8 cellular contexts compared by ENCODE assay signal in genomic region chr10:92242910-92243671, GRCh38. TPM values are rescaled to one million over a fixed set of nuclear protein-coding genes. Genes with fewer than 3 reads are reported as not detected.
DNase-seq lines count a peak whose midpoint lies in the region; ATAC-seq and TF ChIP-seq lines count a peak whose summit lies in the region.

No MANE protein-coding gene starts in this region.

- H3K4me3 Mint-ChIP-seq in activated naive CD4-positive, alpha-beta T cell treated with anti-CD3 and anti-CD28 coated beads, Interleukin-2, amount 50 U/mL, for 24 hours = peak overlapping the region; percentile 86
- peak overlapping the region; percentile 72 to 88 (median 82) for H3K4me3 Mint-ChIP-seq in naive thymus-derived CD8-positive, alpha-beta T cell

- no peaks in the 10 kb centered on the region for H3K27me3 Mint-ChIP-seq in activated naive CD4-positive, alpha-beta T cell treated with anti-CD3 and anti-CD28 coated beads, Interleukin-2, amount 50 U/mL, for 24 hours
- H3K27me3 Mint-ChIP-seq in naive thymus-derived CD8-positive, alpha-beta T cell = no peaks in the 10 kb centered on the region

- H4K20me1 ChIP-seq in Karpas-422 (ENCODE audit: insufficient read depth, low read depth, low read length) = no peaks in the 10 kb centered on the region

- H3K4me3 ChIP-seq in Karpas-422 (ENCODE audit: low read length) (peak overlapping the region; percentile 93), fibroblast of villous mesenchyme (ENCODE audit: low read depth, low read length) (peak overlapping the region; percentile 26), tibial artery (peak overlapping the region; percentile 24 to 27)

- peaks cover 41% of the 10 kb centered on the region for H3K4me1 Mint-ChIP-seq in activated naive CD4-positive, alpha-beta T cell treated with anti-CD3 and anti-CD28 coated beads, Interleukin-2, amount 50 U/mL, for 24 hours
- peaks cover 18 to 39% (median 27%) of the 10 kb centered on the region in 4 donors for H3K4me1 Mint-ChIP-seq in naive thymus-derived CD8-positive, alpha-beta T cell

- TF ChIP-seq CTCF in fibroblast of villous mesenchyme (IDR thresholded peaks at IDR 0.05; ENCODE audit: insufficient read depth, low read depth, low read length) (no peak), tibial artery (IDR thresholded peaks at IDR 0.05) (no peak)

- no peaks in the 10 kb centered on the region for H3K36me3 Mint-ChIP-seq in activated naive CD4-positive, alpha-beta T cell treated with anti-CD3 and anti-CD28 coated beads, Interleukin-2, amount 50 U/mL, for 24 hours
- H3K36me3 Mint-ChIP-seq in naive thymus-derived CD8-positive, alpha-beta T cell = peaks cover 0 to under 1% (median 0%) of the 10 kb centered on the region in 3 donors

- H3K9me2 ChIP-seq in Karpas-422 (replicated peaks; ENCODE audit: insufficient read depth, low read length) = no peaks in the 10 kb centered on the region

- peaks cover 15% of the 10 kb centered on the region for H3K79me2 ChIP-seq in Karpas-422 (ENCODE audit: low read length)

- peak overlapping the region; percentile 81; the same call in 1 of the 2 replicates for H2AFZ ChIP-seq in Karpas-422 (ENCODE audit: low read length)

- peak; percentile 66 to 69 for ATAC-seq in naive thymus-derived CD8-positive, alpha-beta T cell
- ATAC-seq in HG03469 (IDR thresholded peaks at IDR 0.05; ENCODE audit: unreplicated experiment) = no peak

- DNase-seq in Daoy (ENCODE audit: low read depth) = peak; percentile 47
- peak; percentile 79 for DNase-seq in Karpas-422
- peak; percentile 47 for DNase-seq in RPMI7951 (ENCODE audit: low read depth)
- peak; percentile 26 for DNase-seq in fibroblast of villous mesenchyme (ENCODE audit: low read depth)
- peak in 8 of 10 donors; percentile 17 to 67 (median 41) for DNase-seq in naive thymus-derived CD8-positive, alpha-beta T cell
- peak; percentile 54 to 68 for DNase-seq in tibial artery

- H3K36me3 ChIP-seq in Karpas-422 (ENCODE audit: insufficient read depth, low read length) = no peaks in the 10 kb centered on the region
- no peaks in the 10 kb centered on the region for H3K36me3 ChIP-seq in tibial artery

- H3K27me3 ChIP-seq in Karpas-422 (ENCODE audit: low read length) (no peaks in the 10 kb centered on the region), tibial artery (no peaks in the 10 kb centered on the region)

- H3K9me3 Mint-ChIP-seq in activated naive CD4-positive, alpha-beta T cell treated with anti-CD3 and anti-CD28 coated beads, Interleukin-2, amount 50 U/mL, for 24 hours = no peaks in the 10 kb centered on the region
- H3K9me3 Mint-ChIP-seq in naive thymus-derived CD8-positive, alpha-beta T cell = no peaks in the 10 kb centered on the region

- peak overlapping the region; percentile 89 for H3K9ac ChIP-seq in Karpas-422 (ENCODE audit: low read length)

- H3K27ac ChIP-seq in Karpas-422 (ENCODE audit: low read length) (peak overlapping the region; percentile 98), tibial artery (peak overlapping the region; percentile 31 to 33)

- POLR2A ChIA-PET in naive thymus-derived CD8-positive, alpha-beta T cell (lab: Charles Lee) = interaction anchor here (0.5 kb wide), 1 partner anchor 20 kb away, joined by 4 read pairs; no protein-coding TSS in a partner anchor

- H3K4me2 ChIP-seq in Karpas-422 (ENCODE audit: low read depth, low read length, poor library complexity, severe bottlenecking) = peak overlapping the region; percentile 93

- H3K27ac Mint-ChIP-seq in activated naive CD4-positive, alpha-beta T cell treated with anti-CD3 and anti-CD28 coated beads, Interleukin-2, amount 50 U/mL, for 24 hours = no peak overlapping the region
- peak overlapping the region in 8 of 10 donors; percentile 10 to 74 (median 38) for H3K27ac Mint-ChIP-seq in naive thymus-derived CD8-positive, alpha-beta T cell

- H3K9me3 ChIP-seq in Karpas-422 (ENCODE audit: low read length) = no peaks in the 10 kb centered on the region
- no peaks in the 10 kb centered on the region for H3K9me3 ChIP-seq in tibial artery

- H3K4me1 ChIP-seq in Karpas-422 (ENCODE audit: low read length) (peaks cover 30% of the 10 kb centered on the region), tibial artery (peaks cover 0 to 28% (median 18%) of the 10 kb centered on the region in 4 donors)

- intact Hi-C loops in tibial artery (cut with DNase I; ENCODE audit: low total_unique reads) = no loop called here

RNA-seq across cellular contexts. Expression of gene CPEB3, which starts 47.8 kb away (rescaled TPM):
- total RNA-seq in Daoy (2014; rRNA removed; shearing (Covaris generic)) = 0.46 and 0.48 TPM in 2 replicates
- 3.0 and 6.0 TPM in 2 replicates for total RNA-seq in Karpas-422 (2014; rRNA removed; shearing (Covaris generic); ENCODE audit: low replicate concordance)
- total RNA-seq in RPMI7951 (2014; rRNA removed; shearing (Covaris generic)) = 0.49 and 0.72 TPM in 2 replicates
- total RNA-seq in fibroblast of villous mesenchyme = 0.43 and 0.64 TPM in 2 replicates
- 1 to 10 TPM; 2.5 to 2.9 TPM for total RNA-seq in naive thymus-derived CD8-positive, alpha-beta T cell
- polyA plus RNA-seq in naive thymus-derived CD8-positive, alpha-beta T cell = 1 to 10 TPM in 2 of 3 donors, under 1 TPM in 1; 0.92 to 1.4 (median 1.2) TPM

RNA-seq across cellular contexts. Expression of gene MARCHF5, which starts 47.9 kb away (rescaled TPM):
- 8.3 and 10.3 TPM in 2 replicates for total RNA-seq in Daoy (2014; rRNA removed; shearing (Covaris generic))
- 3.3 and 7.6 TPM in 2 replicates for total RNA-seq in Karpas-422 (2014; rRNA removed; shearing (Covaris generic); ENCODE audit: low replicate concordance)
- 5.6 and 12.3 TPM in 2 replicates for total RNA-seq in RPMI7951 (2014; rRNA removed; shearing (Covaris generic))
- total RNA-seq in fibroblast of villous mesenchyme = 10.3 and 13.4 TPM in 2 replicates
- 10 to 100 TPM; 41.6 to 42.1 TPM for total RNA-seq in naive thymus-derived CD8-positive, alpha-beta T cell
- polyA plus RNA-seq in naive thymus-derived CD8-positive, alpha-beta T cell = 10 to 100 TPM; 21.0 to 24.0 (median 23.4) TPM

Comparison
In these comparisons a context has a peak if more than half of its experiments do, and no peak if none do; other contexts are left out.
1. DNase-seq: peak in every context shown above with its lines; median percentile 79 in Karpas-422; 61 in tibial artery; 47 in Daoy; 47 in RPMI7951; 41 in naive thymus-derived CD8-positive, alpha-beta T cell; 26 in fibroblast of villous mesenchyme.
2. H3K4me3 ChIP-seq: peak in every context shown above with its lines; median percentile 93 in Karpas-422; 26 in fibroblast of villous mesenchyme; 26 in tibial artery.